11 cellular contexts compared by ENCODE assay signal in genomic region chr7:25952277-25953057, GRCh38.
DNase-seq lines count a peak whose midpoint lies in the region; ATAC-seq and TF ChIP-seq lines count a peak whose summit lies in the region.
"Had no signal": no experiment of that assay in that cellular context is flagged by ENCODE, and none has a peak within 500 bp of the region (broad histone marks: within the 10 kb centered on the region; RNA-seq: fewer than 3 reads in every experiment).

No MANE protein-coding gene starts in this region.

- H3F3A ChIP-seq in OCI-LY1 (ENCODE audit: insufficient read depth, low read length) = 0 out of 2 replicates have a peak, but pooled peaks cover 3% of the 10 kb centered on the region

- no peaks in the 10 kb centered on the region for H3K9me2 ChIP-seq in OCI-LY1 (ENCODE audit: low read depth, low read length)

- WGBS in heart left ventricle, 4 donors = 47 to 65% (median 55%) methylated on average over 18 of the region's 18 CpGs

- no peak overlapping the region for H3K27ac ChIP-seq in heart left ventricle
- H3K27ac ChIP-seq in OCI-LY1 (ENCODE audit: low read depth, low read length, poor library complexity, severe bottlenecking) = peak overlapping the region; percentile 81
- H3K27ac ChIP-seq: brain microvascular endothelial cell had no signal

- TF ChIP-seq POLR2A in heart left ventricle (IDR thresholded peaks at IDR 0.05) = no peak

- intact Hi-C loops in cardiac septum (cut with DNase I) (no loop called here), heart left ventricle (cut with DNase I) (no loop called here)

- ATAC-seq in heart left ventricle = no peak
- no peak for ATAC-seq in GM21447 (IDR thresholded peaks at IDR 0.05; ENCODE audit: unreplicated experiment)
- ATAC-seq in HG02678 (IDR thresholded peaks at IDR 0.05; ENCODE audit: unreplicated experiment) = no peak

- DNase-seq in cardiac septum (ENCODE audit: low spot score) (peak; percentile 66), heart left ventricle (no peak), left kidney (ENCODE audit: low read depth, low spot score) (peak; percentile 41), AG08396 (ENCODE audit: low spot score) (no peak)
- no peak for DNase-seq in stimulated activated CD4-positive, alpha-beta T cell treated with anti-CD3 and anti-CD28 coated beads, Interleukin-4, amount 100 ng/mL, for 24 hours
- DNase-seq: brain microvascular endothelial cell; KG1; stimulated activated CD4-positive, alpha-beta T cell treated with anti-CD3 and anti-CD28 coated beads, Interleukin-1b, Interleukin-23, amount 100 ng/mL, for 48 hours had no signal

- TF ChIP-seq CTCF in heart left ventricle (IDR thresholded peaks at IDR 0.05) = no peak
- TF ChIP-seq CTCF in OCI-LY1 (IDR thresholded peaks at IDR 0.05; ENCODE audit: low read length) = no peak

- H3K27me3 ChIP-seq in heart left ventricle = peaks cover 0 to 33% (median 18%) of the 10 kb centered on the region in 9 donors
- no peaks in the 10 kb centered on the region for H3K27me3 ChIP-seq in OCI-LY1 (ENCODE audit: insufficient read depth, low read length)

- H3K4me3 ChIP-seq in heart left ventricle (no peak overlapping the region), OCI-LY1 (ENCODE audit: low read depth, low read length, poor library complexity, severe bottlenecking) (no peak overlapping the region)

- H3K79me2 ChIP-seq in OCI-LY1 (ENCODE audit: insufficient read depth, low read length) = no peaks in the 10 kb centered on the region

- no peaks in the 10 kb centered on the region for H3K36me3 ChIP-seq in heart left ventricle
- H3K36me3 ChIP-seq in OCI-LY1 (ENCODE audit: insufficient read depth, low read length) = peaks cover 22% of the 10 kb centered on the region
- H3K36me3 ChIP-seq: brain microvascular endothelial cell had no signal

- no peak overlapping the region for H2AFZ ChIP-seq in OCI-LY1 (ENCODE audit: low read length)

- peaks cover 0 to 24% (median 10%) of the 10 kb centered on the region in 12 donors for H3K4me1 ChIP-seq in heart left ventricle
- H3K4me1 ChIP-seq in OCI-LY1 (ENCODE audit: insufficient read depth, low read length, severe bottlenecking) = peaks cover 46% of the 10 kb centered on the region

- H4K20me1 ChIP-seq in OCI-LY1 (ENCODE audit: insufficient read depth, low read length) = no peaks in the 10 kb centered on the region

- H3K9me3 ChIP-seq in heart left ventricle = peaks cover 0 to 5% (median 0%) of the 10 kb centered on the region in 12 donors
- H3K9me3 ChIP-seq in OCI-LY1 (ENCODE audit: low read length) = peaks cover 7% of the 10 kb centered on the region

- H3K4me2 ChIP-seq in OCI-LY1 (ENCODE audit: low read length) = peak overlapping the region; percentile 96; the same call in 1 of the 2 replicates

- H3K9ac ChIP-seq in OCI-LY1 (ENCODE audit: low read length) = no peak overlapping the region

Comparison
In these comparisons a context has a peak if more than half of its experiments do, and no peak if none do; other contexts are left out.
1. DNase-seq: peak in cardiac septum (single experiment) and left kidney (single experiment); none in heart left ventricle (0 of 5), stimulated activated CD4-positive, alpha-beta T cell treated with anti-CD3 and anti-CD28 coated beads, Interleukin-4, amount 100 ng/mL, for 24 hours (single experiment) and AG08396 (single experiment).